ENCODE assay signal across 1 cellular context in the genomic region with DNA sequence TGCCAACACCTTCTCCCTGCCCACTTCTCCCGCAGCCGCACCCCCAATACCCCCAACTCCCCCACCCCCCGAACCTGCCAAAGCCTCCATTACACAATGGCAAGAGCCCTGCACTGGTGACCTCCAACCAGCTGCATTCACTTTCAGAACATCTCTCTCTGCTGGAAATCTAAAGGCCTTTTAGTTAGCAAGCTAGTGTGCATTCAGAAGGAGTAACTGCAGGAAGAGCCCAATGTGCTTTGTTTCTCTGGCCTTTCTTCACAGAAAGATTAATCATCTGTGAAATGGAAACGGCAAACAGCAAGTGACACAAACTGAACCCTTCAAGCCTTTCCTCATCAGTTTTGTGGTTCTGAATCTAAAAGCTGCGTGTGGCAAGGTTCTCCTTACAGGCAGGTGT.
TF ChIP-seq lines count a peak whose summit lies in the region.

No MANE protein-coding gene starts in this region.

TF ChIP-seq in WTC11, 78 proteins besides CTCF, POLR2A, EP300 and RAD21 (continued from another document):
- no peak for TF ChIP-seq SMAD3 (CRISPR knock-in tag; IDR thresholded peaks at IDR 0.05; ENCODE audit: borderline replicate concordance)
